13 cellular contexts compared by ENCODE assay signal in genomic region chr5:17951392-17952169, GRCh38.
DNase-seq lines count a peak whose midpoint lies in the region; ATAC-seq and TF ChIP-seq lines count a peak whose summit lies in the region.
"Had no signal": no experiment of that assay in that cellular context is flagged by ENCODE, and none has a peak within 500 bp of the region (broad histone marks: within the 10 kb centered on the region; RNA-seq: fewer than 3 reads in every experiment).

No MANE protein-coding gene starts in this region.

- DNase-seq in NCI-H2081 (lab: John Stamatoyannopoulos, UW) (peak; percentile 68 to 87), WTC11 (ENCODE audit: low spot score) (peak; percentile 83), midbrain (lab: John Stamatoyannopoulos, UW) (no peak), NCI-H226 (no peak)
- no peak for DNase-seq in activated naive CD4-positive, alpha-beta T cell treated with anti-CD3 and anti-CD28 coated beads for 36 hours
- no peak for DNase-seq in stimulated activated CD4-positive, alpha-beta T cell treated with anti-CD3 and anti-CD28 coated beads, Interleukin-15, amount 100 ng/mL, for 24 hours
- DNase-seq: DMS79 treated with DMSO at 0.1 percent for 48 hours, erythroblast, KG1 had no signal

- no peaks in the 10 kb centered on the region; the same call in 1 of the 2 replicates for H3K27me3 Mint-ChIP-seq in WTC11 (ENCODE audit: low read depth)
- H3K27me3 Mint-ChIP-seq in activated naive CD4-positive, alpha-beta T cell treated with anti-CD3 and anti-CD28 coated beads for 36 hours (ENCODE audit: low read depth): no peaks in the 10 kb centered on the region
- H3K27me3 Mint-ChIP-seq: natural killer cell treated with Interleukin-12 subunit alpha and Interleukin-12 subunit beta and Interleukin-15 and Interleukin-18, amount 100 ng/mL, for 72 hours had no signal

- H3K4me1 ChIP-seq in HEK293 (ENCODE audit: control insufficient read depth, insufficient read depth, low read length): no peaks in the 10 kb centered on the region
- no peaks in the 10 kb centered on the region for H3K4me1 ChIP-seq in mesodermal cell (ENCODE audit: control insufficient read depth, insufficient read depth, low read length, poor library complexity, severe bottlenecking)

- peak; percentile 97 for ATAC-seq in WTC11
- ATAC-seq: natural killer cell treated with Interleukin-12 subunit alpha and Interleukin-12 subunit beta and Interleukin-15 and Interleukin-18, amount 100 ng/mL, for 72 hours had no signal

- CTCF ChIA-PET in HEK293 (lab: Yijun Ruan, JAX) (interaction anchor here (0.6 to 1.0 kb wide), 2 partner anchors 8 to 565 kb away, joined by 3 to 5 read pairs; no protein-coding TSS in a partner anchor), WTC11 (lab: Charles Lee) (interaction anchor here (0.7 to 1.6 kb wide), 11 partner anchors 13 to 735 kb away, joined by 3 to 7 read pairs (median 3); no protein-coding TSS in a partner anchor)
- CTCF ChIA-PET in activated naive CD4-positive, alpha-beta T cell treated with anti-CD3 and anti-CD28 coated beads for 36 hours (lab: Charles Lee): no interaction called here

- no peak overlapping the region for H3K27ac ChIP-seq in HEK293 (ENCODE audit: extremely low read depth, low read depth, low read length)
- peak overlapping the region; percentile 13 for H3K27ac ChIP-seq in mesodermal cell (ENCODE audit: low read depth, low read length, severe bottlenecking)

- H3K36me3 Mint-ChIP-seq in WTC11: peaks cover 2% of the 10 kb centered on the region; the same call in 1 of the 2 replicates
- no peaks in the 10 kb centered on the region for H3K36me3 Mint-ChIP-seq in activated naive CD4-positive, alpha-beta T cell treated with anti-CD3 and anti-CD28 coated beads for 36 hours (ENCODE audit: low read depth)

- H3K4me3 Mint-ChIP-seq in WTC11: no peak overlapping the region
- H3K4me3 Mint-ChIP-seq in activated naive CD4-positive, alpha-beta T cell treated with anti-CD3 and anti-CD28 coated beads for 36 hours: no peak overlapping the region
- H3K4me3 Mint-ChIP-seq: brain; natural killer cell treated with Interleukin-12 subunit alpha and Interleukin-12 subunit beta and Interleukin-15 and Interleukin-18, amount 100 ng/mL, for 72 hours had no signal

- POLR2A ChIA-PET in HEK293 (lab: Yijun Ruan, JAX): interaction anchor here (0.6 kb wide), 1 partner anchor 1146 kb away, joined by 3 read pairs; no protein-coding TSS in a partner anchor
- POLR2A ChIA-PET in WTC11 (lab: Charles Lee): interaction anchor here (0.6 to 1.2 kb wide), 3 partner anchors 31 to 174 kb away, joined by 3 read pairs; no protein-coding TSS in a partner anchor

- H3K4me3 ChIP-seq in HEK293 (ENCODE audit: low read depth, low read length) (no peak overlapping the region), mesodermal cell (ENCODE audit: extremely low read depth, insufficient read depth, low read length, poor library complexity, severe bottlenecking) (no peak overlapping the region)

- H3K9me3 Mint-ChIP-seq in WTC11: peaks cover 37% of the 10 kb centered on the region
- H3K9me3 Mint-ChIP-seq in activated naive CD4-positive, alpha-beta T cell treated with anti-CD3 and anti-CD28 coated beads for 36 hours: peaks cover 27% of the 10 kb centered on the region

- H3K4me1 Mint-ChIP-seq in WTC11: peaks cover 14% of the 10 kb centered on the region
- H3K4me1 Mint-ChIP-seq in activated naive CD4-positive, alpha-beta T cell treated with anti-CD3 and anti-CD28 coated beads for 36 hours (ENCODE audit: low read depth): no peaks in the 10 kb centered on the region
- H3K4me1 Mint-ChIP-seq: brain had no signal

- TF ChIP-seq CTCF in HEK293 (tag by site-specific recombination; IDR thresholded peaks at IDR 0.05) (no peak), WTC11 (IDR thresholded peaks at IDR 0.05) (peak; percentile 53)

- intact Hi-C loops in activated naive CD4-positive, alpha-beta T cell treated with anti-CD3 and anti-CD28 coated beads for 36 hours (cut with micrococcal nuclease): no loop called here

- H3K36me3 ChIP-seq in HEK293 (ENCODE audit: control insufficient read depth in 2 of 2, insufficient read depth in 1 of 2, low read length in 2 of 2) (no peaks in the 10 kb centered on the region), mesodermal cell (ENCODE audit: control insufficient read depth, insufficient read depth, low read length) (no peaks in the 10 kb centered on the region)

- 58 to 63% methylated on average over 8 to 9 of the region's 9 CpGs for WGBS in mesodermal cell (ENCODE audit: insufficient coverage in 2 of 2), 2 experiments

- H3K27ac Mint-ChIP-seq in WTC11: peak overlapping the region; percentile 91
- H3K27ac Mint-ChIP-seq in activated naive CD4-positive, alpha-beta T cell treated with anti-CD3 and anti-CD28 coated beads for 36 hours: no peak overlapping the region
- H3K27ac Mint-ChIP-seq: natural killer cell treated with Interleukin-12 subunit alpha and Interleukin-12 subunit beta and Interleukin-15 and Interleukin-18, amount 100 ng/mL, for 72 hours had no signal

- H3K9me3 ChIP-seq in HEK293 (ENCODE audit: control insufficient read depth, insufficient read depth, low read depth, low read length): no peaks in the 10 kb centered on the region
- H3K9me3 ChIP-seq in mesodermal cell (ENCODE audit: control insufficient read depth, low read length): no peaks in the 10 kb centered on the region

TF ChIP-seq in HEK293, 187 proteins besides CTCF, POLR2A, EP300 and RAD21 (continues in another document):
- TF ChIP-seq KLF17 (tag by site-specific recombination; IDR thresholded peaks at IDR 0.05) (0 out of 2 replicates have a peak, but pooled peaks have one; percentile 35), GLIS1 (tag by site-specific recombination; IDR thresholded peaks at IDR 0.05) (no peak), ZBTB49 (tag by site-specific recombination; IDR thresholded peaks at IDR 0.05; ENCODE audit: low read depth) (no peak), ZNF548 (tag by site-specific recombination; IDR thresholded peaks at IDR 0.05) (no peak), ZNF837 (tag by site-specific recombination; IDR thresholded peaks at IDR 0.05) (no peak)

TF ChIP-seq in WTC11, 78 proteins besides CTCF, POLR2A, EP300 and RAD21:
- TF ChIP-seq USF2 (CRISPR knock-in tag; IDR thresholded peaks at IDR 0.05) (peak; percentile 9; the same call in 1 of the 2 replicates), ETV6 (CRISPR knock-in tag; IDR thresholded peaks at IDR 0.05) (peak; percentile 71; the same call in 1 of the 2 replicates), E2F1 (CRISPR knock-in tag; IDR thresholded peaks at IDR 0.05) (no peak)

Comparison
In these comparisons a context has a peak if more than half of its experiments do, and no peak if none do; other contexts are left out.
1. DNase-seq: peak in NCI-H2081 (2 of 2) and WTC11 (single experiment); none in activated naive CD4-positive, alpha-beta T cell treated with anti-CD3 and anti-CD28 coated beads for 36 hours (single experiment), midbrain (single experiment), NCI-H226 (single experiment) and stimulated activated CD4-positive, alpha-beta T cell treated with anti-CD3 and anti-CD28 coated beads, Interleukin-15, amount 100 ng/mL, for 24 hours (single experiment).
2. Of the 8 proteins assayed by ChIP-seq in both HEK293 and WTC11: peak only in HEK293: ATF2; only in WTC11: CTCF; in both: none; in neither: 6.